In the genomic region with DNA sequence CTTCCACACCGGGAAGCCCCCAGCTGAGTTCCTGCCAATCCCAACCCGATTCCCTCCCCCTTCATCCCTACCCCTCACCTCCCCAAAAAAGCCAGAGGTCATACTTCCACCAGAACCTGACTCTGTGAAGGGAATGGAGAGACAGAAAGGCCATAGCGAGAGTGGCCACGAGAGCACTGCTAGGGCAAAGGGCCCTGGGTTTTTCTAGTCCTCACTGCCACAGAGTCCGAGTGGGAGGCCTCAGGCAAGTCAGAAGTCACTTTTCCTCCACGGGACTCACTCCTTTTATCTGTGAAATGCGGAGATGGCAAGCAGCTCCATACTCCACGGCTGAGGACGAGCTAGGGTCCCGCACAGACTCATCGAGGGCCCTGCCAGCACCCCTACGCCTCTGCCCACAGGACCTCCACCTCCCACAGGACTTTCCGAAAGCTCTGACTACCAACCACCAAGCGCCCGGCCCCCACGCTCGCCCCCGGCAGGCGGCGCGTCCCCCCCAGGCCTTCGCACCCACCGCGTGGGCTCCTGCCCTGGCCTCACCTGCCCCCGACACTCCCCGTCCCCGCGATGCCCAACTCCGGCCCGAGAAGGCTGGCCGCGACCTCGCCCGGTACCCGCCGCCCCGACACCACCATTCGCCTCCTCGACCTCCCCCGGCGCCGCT, we compare ENCODE assay signal across 1 cellular context.
TF ChIP-seq lines count a peak whose summit lies in the region.

No MANE protein-coding gene starts in this region.

TF ChIP-seq in GM23338, 12 proteins besides CTCF, POLR2A, EP300 and RAD21:
- TF ChIP-seq, protein P1, sequence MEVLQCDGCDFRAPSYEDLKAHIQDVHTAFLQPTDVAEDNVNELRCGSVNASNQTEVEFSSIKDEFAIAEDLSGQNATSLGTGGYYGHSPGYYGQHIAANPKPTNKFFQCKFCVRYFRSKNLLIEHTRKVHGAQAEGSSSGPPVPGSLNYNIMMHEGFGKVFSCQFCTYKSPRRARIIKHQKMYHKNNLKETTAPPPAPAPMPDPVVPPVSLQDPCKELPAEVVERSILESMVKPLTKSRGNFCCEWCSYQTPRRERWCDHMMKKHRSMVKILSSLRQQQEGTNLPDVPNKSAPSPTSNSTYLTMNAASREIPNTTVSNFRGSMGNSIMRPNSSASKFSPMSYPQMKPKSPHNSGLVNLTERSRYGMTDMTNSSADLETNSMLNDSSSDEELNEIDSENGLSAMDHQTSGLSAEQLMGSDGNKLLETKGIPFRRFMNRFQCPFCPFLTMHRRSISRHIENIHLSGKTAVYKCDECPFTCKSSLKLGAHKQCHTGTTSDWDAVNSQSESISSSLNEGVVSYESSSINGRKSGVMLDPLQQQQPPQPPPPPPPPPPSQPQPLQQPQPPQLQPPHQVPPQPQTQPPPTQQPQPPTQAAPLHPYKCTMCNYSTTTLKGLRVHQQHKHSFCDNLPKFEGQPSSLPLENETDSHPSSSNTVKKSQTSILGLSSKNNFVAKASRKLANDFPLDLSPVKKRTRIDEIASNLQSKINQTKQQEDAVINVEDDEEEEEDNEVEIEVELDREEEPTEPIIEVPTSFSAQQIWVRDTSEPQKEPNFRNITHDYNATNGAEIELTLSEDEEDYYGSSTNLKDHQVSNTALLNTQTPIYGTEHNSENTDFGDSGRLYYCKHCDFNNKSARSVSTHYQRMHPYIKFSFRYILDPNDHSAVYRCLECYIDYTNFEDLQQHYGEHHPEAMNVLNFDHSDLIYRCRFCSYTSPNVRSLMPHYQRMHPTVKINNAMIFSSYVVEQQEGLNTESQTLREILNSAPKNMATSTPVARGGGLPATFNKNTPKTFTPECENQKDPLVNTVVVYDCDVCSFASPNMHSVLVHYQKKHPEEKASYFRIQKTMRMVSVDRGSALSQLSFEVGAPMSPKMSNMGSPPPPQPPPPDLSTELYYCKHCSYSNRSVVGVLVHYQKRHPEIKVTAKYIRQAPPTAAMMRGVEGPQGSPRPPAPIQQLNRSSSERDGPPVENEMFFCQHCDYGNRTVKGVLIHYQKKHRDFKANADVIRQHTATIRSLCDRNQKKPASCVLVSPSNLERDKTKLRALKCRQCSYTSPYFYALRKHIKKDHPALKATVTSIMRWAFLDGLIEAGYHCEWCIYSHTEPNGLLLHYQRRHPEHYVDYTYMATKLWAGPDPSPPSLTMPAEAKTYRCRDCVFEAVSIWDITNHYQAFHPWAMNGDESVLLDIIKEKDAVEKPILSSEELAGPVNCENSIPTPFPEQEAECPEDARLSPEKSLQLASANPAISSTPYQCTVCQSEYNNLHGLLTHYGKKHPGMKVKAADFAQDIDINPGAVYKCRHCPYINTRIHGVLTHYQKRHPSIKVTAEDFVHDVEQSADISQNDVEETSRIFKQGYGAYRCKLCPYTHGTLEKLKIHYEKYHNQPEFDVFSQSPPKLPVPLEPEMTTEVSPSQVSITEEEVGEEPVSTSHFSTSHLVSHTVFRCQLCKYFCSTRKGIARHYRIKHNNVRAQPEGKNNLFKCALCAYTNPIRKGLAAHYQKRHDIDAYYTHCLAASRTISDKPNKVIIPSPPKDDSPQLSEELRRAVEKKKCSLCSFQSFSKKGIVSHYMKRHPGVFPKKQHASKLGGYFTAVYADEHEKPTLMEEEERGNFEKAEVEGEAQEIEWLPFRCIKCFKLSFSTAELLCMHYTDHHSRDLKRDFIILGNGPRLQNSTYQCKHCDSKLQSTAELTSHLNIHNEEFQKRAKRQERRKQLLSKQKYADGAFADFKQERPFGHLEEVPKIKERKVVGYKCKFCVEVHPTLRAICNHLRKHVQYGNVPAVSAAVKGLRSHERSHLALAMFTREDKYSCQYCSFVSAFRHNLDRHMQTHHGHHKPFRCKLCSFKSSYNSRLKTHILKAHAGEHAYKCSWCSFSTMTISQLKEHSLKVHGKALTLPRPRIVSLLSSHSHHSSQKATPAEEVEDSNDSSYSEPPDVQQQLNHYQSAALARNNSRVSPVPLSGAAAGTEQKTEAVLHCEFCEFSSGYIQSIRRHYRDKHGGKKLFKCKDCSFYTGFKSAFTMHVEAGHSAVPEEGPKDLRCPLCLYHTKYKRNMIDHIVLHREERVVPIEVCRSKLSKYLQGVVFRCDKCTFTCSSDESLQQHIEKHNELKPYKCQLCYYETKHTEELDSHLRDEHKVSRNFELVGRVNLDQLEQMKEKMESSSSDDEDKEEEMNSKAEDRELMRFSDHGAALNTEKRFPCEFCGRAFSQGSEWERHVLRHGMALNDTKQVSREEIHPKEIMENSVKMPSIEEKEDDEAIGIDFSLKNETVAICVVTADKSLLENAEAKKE (CRISPR knock-in tag; IDR thresholded peaks at IDR 0.05) = no peak
- TF ChIP-seq, protein P2, sequence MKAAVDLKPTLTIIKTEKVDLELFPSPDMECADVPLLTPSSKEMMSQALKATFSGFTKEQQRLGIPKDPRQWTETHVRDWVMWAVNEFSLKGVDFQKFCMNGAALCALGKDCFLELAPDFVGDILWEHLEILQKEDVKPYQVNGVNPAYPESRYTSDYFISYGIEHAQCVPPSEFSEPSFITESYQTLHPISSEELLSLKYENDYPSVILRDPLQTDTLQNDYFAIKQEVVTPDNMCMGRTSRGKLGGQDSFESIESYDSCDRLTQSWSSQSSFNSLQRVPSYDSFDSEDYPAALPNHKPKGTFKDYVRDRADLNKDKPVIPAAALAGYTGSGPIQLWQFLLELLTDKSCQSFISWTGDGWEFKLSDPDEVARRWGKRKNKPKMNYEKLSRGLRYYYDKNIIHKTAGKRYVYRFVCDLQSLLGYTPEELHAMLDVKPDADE (IDR thresholded peaks at IDR 0.05) = no peak
